In the genomic region with DNA sequence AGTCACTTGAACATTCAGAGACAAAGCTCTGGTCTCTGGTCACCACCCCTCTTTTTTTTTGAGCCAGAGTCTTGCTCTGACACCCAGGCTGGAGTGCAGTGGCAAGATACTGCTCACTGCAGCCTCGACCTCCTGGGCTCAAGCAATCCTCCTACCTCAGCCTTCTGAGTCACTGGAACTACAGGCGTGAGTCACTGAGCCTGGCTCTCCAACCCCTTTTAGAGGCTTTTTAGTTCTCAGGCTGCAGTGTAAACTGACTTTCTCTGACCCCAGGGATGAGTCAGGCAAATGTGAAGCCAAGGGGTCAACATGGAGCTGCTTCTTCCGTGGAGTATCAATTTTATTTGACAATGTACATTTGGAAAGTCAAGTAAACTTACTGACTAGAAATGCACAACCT, we compare ENCODE assay signal across 10 cellular contexts.
DNase-seq lines count a peak whose midpoint lies in the region; ATAC-seq and TF ChIP-seq lines count a peak whose summit lies in the region.
"Had no signal": no experiment of that assay in that cellular context is flagged by ENCODE, and none has a peak within 500 bp of the region (broad histone marks: within the 10 kb centered on the region; RNA-seq: fewer than 3 reads in every experiment).

No MANE protein-coding gene starts in this region.

- peaks cover 5 to 16% of the 10 kb centered on the region in 2 experiments; a peak in 2 of 4 replicates for H3K4me1 ChIP-seq in SK-N-SH (ENCODE audit: control insufficient read depth in 1 of 2, insufficient read depth in 2 of 2, low read depth in 1 of 2, low read length in 1 of 2)
- H3K4me1 ChIP-seq in gastroesophageal sphincter: peaks cover 0 to 35% (median 12%) of the 10 kb centered on the region in 3 donors

- H3K4me3 ChIP-seq in SK-N-SH (ENCODE audit: low read depth in 2 of 2, low read length in 1 of 2) (no peak overlapping the region), fibroblast of the aortic adventitia (ENCODE audit: low read depth, low read length) (no peak overlapping the region), gastroesophageal sphincter (no peak overlapping the region)

- H3K4me2 ChIP-seq in SK-N-SH: no peak overlapping the region

- no peaks in the 10 kb centered on the region for H4K20me1 ChIP-seq in SK-N-SH (ENCODE audit: insufficient read depth)

- no peaks in the 10 kb centered on the region for H3K9me2 ChIP-seq in SK-N-SH

- peaks cover 7% of the 10 kb centered on the region for H3F3A ChIP-seq in SK-N-SH (replicated peaks; ENCODE audit: insufficient read depth)

- peak; percentile 69 for ATAC-seq in stimulated activated naive CD8-positive, alpha-beta T cell treated with anti-CD3 and anti-CD28 coated beads, Interleukin-15, amount 100 ng/mL, for 72 hours
- no peak for ATAC-seq in gastroesophageal sphincter
- ATAC-seq in GM21526 (IDR thresholded peaks at IDR 0.05; ENCODE audit: low FRiP score, unreplicated experiment): no peak

- TF ChIP-seq CTCF in SK-N-SH (IDR thresholded peaks at IDR 0.05): no peak
- no peak for TF ChIP-seq CTCF in fibroblast of the aortic adventitia (IDR thresholded peaks at IDR 0.05; ENCODE audit: insufficient read depth, low read length)
- TF ChIP-seq CTCF in gastroesophageal sphincter (IDR thresholded peaks at IDR 0.05): no peak

- H3K27ac ChIP-seq in SK-N-SH (ENCODE audit: low read depth in 2 of 2, low read length in 1 of 2): peak overlapping the region in 1 of 2 experiments; percentile 66; a peak in 2 of 4 replicates
- peak overlapping the region in 2 of 4 donors; percentile 2 to 20 for H3K27ac ChIP-seq in gastroesophageal sphincter

- CTCF ChIA-PET in activated CD4-positive, alpha-beta memory T cell treated with anti-CD3 and anti-CD28 coated beads for 36 hours (lab: Charles Lee): interaction anchor here (0.8 to 2.5 kb wide), 2 partner anchors 10 to 486 kb away, joined by 4 to 9 read pairs; no protein-coding TSS in a partner anchor
- CTCF ChIA-PET in activated CD4-positive, alpha-beta memory T cell treated with anti-CD3 and anti-CD28 coated beads, Interleukin-2, amount 10 ng/mL, durations not matched to agents 7 days and 5 days (lab: Charles Lee): interaction anchor here (1.4 kb wide), 1 partner anchor 486 kb away, joined by 4 read pairs; no protein-coding TSS in a partner anchor
- CTCF ChIA-PET in SK-N-SH (lab: Yijun Ruan, JAX): interaction anchor here (0.6 to 2.1 kb wide), 2 partner anchors 10 to 593 kb away, joined by 3 to 14 read pairs; a partner anchor contains a TSS

- WGBS in SK-N-SH (ENCODE audit: low lambda C conversion rate): 12% methylated on average over 3 of the region's 3 CpGs
- 29 to 32% methylated on average over 2 to 3 of the region's 3 CpGs for WGBS in gastroesophageal sphincter (ENCODE audit: low coverage in 1 of 2), 2 donors

- peak in 1 of 2 experiments; percentile 74; a peak in 2 of 4 replicates for TF ChIP-seq EP300 in SK-N-SH (IDR thresholded peaks at IDR 0.05; ENCODE audit: borderline replicate concordance in 1 of 2, low read depth in 1 of 2, low read length in 1 of 2)
- TF ChIP-seq EP300 in gastroesophageal sphincter (IDR thresholded peaks at IDR 0.05): no peak

- H3K36me3 Mint-ChIP-seq in activated CD4-positive, alpha-beta memory T cell treated with anti-CD3 and anti-CD28 coated beads for 36 hours: no peaks in the 10 kb centered on the region
- H3K36me3 Mint-ChIP-seq in activated CD4-positive, alpha-beta memory T cell treated with anti-CD3 and anti-CD28 coated beads, Interleukin-2, amount 10 ng/mL, durations not matched to agents 7 days and 5 days (ENCODE audit: low read depth): no peaks in the 10 kb centered on the region

- peak; percentile 53 for DNase-seq in activated CD4-positive, alpha-beta memory T cell treated with anti-CD3 and anti-CD28 coated beads for 36 hours
- DNase-seq in activated CD4-positive, alpha-beta memory T cell treated with anti-CD3 and anti-CD28 coated beads, Interleukin-2, amount 10 ng/mL, durations not matched to agents 7 days and 5 days: no peak
- DNase-seq in SK-N-SH (no peak), fibroblast of the aortic adventitia (ENCODE audit: low read depth) (peak; percentile 77), T-helper 2 cell (no peak)
- peak in 1 of 2 donors; percentile 20 for DNase-seq in stimulated activated naive CD8-positive, alpha-beta T cell treated with anti-CD3 and anti-CD28 coated beads, Interleukin-15, amount 100 ng/mL, for 72 hours
- DNase-seq: AML-193, NCI-H1436 had no signal

- H3K79me2 ChIP-seq in SK-N-SH (ENCODE audit: insufficient read depth): no peaks in the 10 kb centered on the region

- no peaks in the 10 kb centered on the region for H3K9me3 Mint-ChIP-seq in activated CD4-positive, alpha-beta memory T cell treated with anti-CD3 and anti-CD28 coated beads for 36 hours
- H3K9me3 Mint-ChIP-seq in activated CD4-positive, alpha-beta memory T cell treated with anti-CD3 and anti-CD28 coated beads, Interleukin-2, amount 10 ng/mL, durations not matched to agents 7 days and 5 days: no peaks in the 10 kb centered on the region
- H3K9me3 Mint-ChIP-seq in stimulated activated naive CD8-positive, alpha-beta T cell treated with anti-CD3 and anti-CD28 coated beads, Interleukin-15, amount 100 ng/mL, for 72 hours: no peaks in the 10 kb centered on the region

- no peak for TF ChIP-seq POLR2A in gastroesophageal sphincter (IDR thresholded peaks at IDR 0.05)

- H3K4me1 Mint-ChIP-seq in activated CD4-positive, alpha-beta memory T cell treated with anti-CD3 and anti-CD28 coated beads for 36 hours (ENCODE audit: low read depth): no peaks in the 10 kb centered on the region
- H3K4me1 Mint-ChIP-seq in activated CD4-positive, alpha-beta memory T cell treated with anti-CD3 and anti-CD28 coated beads, Interleukin-2, amount 10 ng/mL, durations not matched to agents 7 days and 5 days: no peaks in the 10 kb centered on the region
- no peaks in the 10 kb centered on the region for H3K4me1 Mint-ChIP-seq in stimulated activated naive CD8-positive, alpha-beta T cell treated with anti-CD3 and anti-CD28 coated beads, Interleukin-15, amount 100 ng/mL, for 72 hours

- no peak overlapping the region for H2AFZ ChIP-seq in SK-N-SH (ENCODE audit: low read depth)

- H3K27me3 ChIP-seq in SK-N-SH (ENCODE audit: insufficient read depth) (no peaks in the 10 kb centered on the region), gastroesophageal sphincter (no peaks in the 10 kb centered on the region)

- no peak overlapping the region for H3K27ac Mint-ChIP-seq in activated CD4-positive, alpha-beta memory T cell treated with anti-CD3 and anti-CD28 coated beads for 36 hours
- H3K27ac Mint-ChIP-seq in activated CD4-positive, alpha-beta memory T cell treated with anti-CD3 and anti-CD28 coated beads, Interleukin-2, amount 10 ng/mL, durations not matched to agents 7 days and 5 days: no peak overlapping the region
- no peak overlapping the region for H3K27ac Mint-ChIP-seq in stimulated activated naive CD8-positive, alpha-beta T cell treated with anti-CD3 and anti-CD28 coated beads, Interleukin-15, amount 100 ng/mL, for 72 hours

- H3K9ac ChIP-seq in SK-N-SH: no peak overlapping the region

- H3K9me3 ChIP-seq in SK-N-SH (no peaks in the 10 kb centered on the region), gastroesophageal sphincter (no peaks in the 10 kb centered on the region)

- POLR2A ChIA-PET in activated CD4-positive, alpha-beta memory T cell treated with anti-CD3 and anti-CD28 coated beads for 36 hours (lab: Charles Lee): interaction anchor here (0.6 kb wide), 1 partner anchor 142 kb away, joined by 4 read pairs; no protein-coding TSS in a partner anchor
- POLR2A ChIA-PET in activated CD4-positive, alpha-beta memory T cell treated with anti-CD3 and anti-CD28 coated beads, Interleukin-2, amount 10 ng/mL, durations not matched to agents 7 days and 5 days (lab: Charles Lee): no interaction called here
- POLR2A ChIA-PET in SK-N-SH (lab: Yijun Ruan, JAX): no interaction called here

- H3K27me3 Mint-ChIP-seq in activated CD4-positive, alpha-beta memory T cell treated with anti-CD3 and anti-CD28 coated beads for 36 hours: no peaks in the 10 kb centered on the region
- peaks cover 29% of the 10 kb centered on the region for H3K27me3 Mint-ChIP-seq in activated CD4-positive, alpha-beta memory T cell treated with anti-CD3 and anti-CD28 coated beads, Interleukin-2, amount 10 ng/mL, durations not matched to agents 7 days and 5 days
- H3K27me3 Mint-ChIP-seq in stimulated activated naive CD8-positive, alpha-beta T cell treated with anti-CD3 and anti-CD28 coated beads, Interleukin-15, amount 100 ng/mL, for 72 hours: peaks cover 18% of the 10 kb centered on the region

- intact Hi-C loops in activated CD4-positive, alpha-beta memory T cell treated with anti-CD3 and anti-CD28 coated beads for 36 hours (cut with micrococcal nuclease): no loop called here

- H3K36me3 ChIP-seq in SK-N-SH (replicated peaks in 1 of 2; ENCODE audit: control insufficient read depth in 1 of 2, insufficient read depth in 2 of 2, low read length in 1 of 2) (no peaks in the 10 kb centered on the region), gastroesophageal sphincter (no peaks in the 10 kb centered on the region)

- no peak for TF ChIP-seq RAD21 in SK-N-SH (IDR thresholded peaks at IDR 0.05; ENCODE audit: low read length)

- no peak overlapping the region for H3K4me3 Mint-ChIP-seq in activated CD4-positive, alpha-beta memory T cell treated with anti-CD3 and anti-CD28 coated beads for 36 hours
- H3K4me3 Mint-ChIP-seq in activated CD4-positive, alpha-beta memory T cell treated with anti-CD3 and anti-CD28 coated beads, Interleukin-2, amount 10 ng/mL, durations not matched to agents 7 days and 5 days: no peak overlapping the region
- no peak overlapping the region for H3K4me3 Mint-ChIP-seq in stimulated activated naive CD8-positive, alpha-beta T cell treated with anti-CD3 and anti-CD28 coated beads, Interleukin-15, amount 100 ng/mL, for 72 hours

TF ChIP-seq in SK-N-SH, 30 proteins besides CTCF, POLR2A, EP300 and RAD21 (continues in another document):
- TF ChIP-seq, protein P1, sequence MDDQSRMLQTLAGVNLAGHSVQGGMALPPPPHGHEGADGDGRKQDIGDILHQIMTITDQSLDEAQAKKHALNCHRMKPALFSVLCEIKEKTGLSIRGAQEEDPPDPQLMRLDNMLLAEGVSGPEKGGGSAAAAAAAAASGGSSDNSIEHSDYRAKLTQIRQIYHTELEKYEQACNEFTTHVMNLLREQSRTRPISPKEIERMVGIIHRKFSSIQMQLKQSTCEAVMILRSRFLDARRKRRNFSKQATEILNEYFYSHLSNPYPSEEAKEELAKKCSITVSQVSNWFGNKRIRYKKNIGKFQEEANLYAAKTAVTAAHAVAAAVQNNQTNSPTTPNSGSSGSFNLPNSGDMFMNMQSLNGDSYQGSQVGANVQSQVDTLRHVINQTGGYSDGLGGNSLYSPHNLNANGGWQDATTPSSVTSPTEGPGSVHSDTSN (IDR thresholded peaks at IDR 0.05): peak; percentile 68
- peak; percentile 91 for TF ChIP-seq JUND (IDR thresholded peaks at IDR 0.05)
- no peak for TF ChIP-seq RFX5 (IDR thresholded peaks at IDR 0.05; ENCODE audit: low read length)
- peak; percentile 32; the same call in 1 of the 2 replicates for TF ChIP-seq MEF2A (IDR thresholded peaks at IDR 0.05; ENCODE audit: borderline replicate concordance, low read depth)
- TF ChIP-seq RCOR1 (IDR thresholded peaks at IDR 0.05; ENCODE audit: low read length): no peak
- TF ChIP-seq RXRA (IDR thresholded peaks at IDR 0.05; ENCODE audit: borderline replicate concordance, low read depth): peak; percentile 94
- TF ChIP-seq TCF12 (IDR thresholded peaks at IDR 0.05): peak; percentile 71
- TF ChIP-seq NFIC (IDR thresholded peaks at IDR 0.05; ENCODE audit: borderline replicate concordance): peak; percentile 68

Comparison
In these comparisons a context has a peak if more than half of its experiments do, and no peak if none do; other contexts are left out.
1. DNase-seq: peak in activated CD4-positive, alpha-beta memory T cell treated with anti-CD3 and anti-CD28 coated beads for 36 hours (single experiment) and fibroblast of the aortic adventitia (single experiment); none in activated CD4-positive, alpha-beta memory T cell treated with anti-CD3 and anti-CD28 coated beads, Interleukin-2, amount 10 ng/mL, durations not matched to agents 7 days and 5 days (single experiment), SK-N-SH (single experiment) and T-helper 2 cell (0 of 5).